ENCODE assay signal across 21 cellular contexts in the genomic region with DNA sequence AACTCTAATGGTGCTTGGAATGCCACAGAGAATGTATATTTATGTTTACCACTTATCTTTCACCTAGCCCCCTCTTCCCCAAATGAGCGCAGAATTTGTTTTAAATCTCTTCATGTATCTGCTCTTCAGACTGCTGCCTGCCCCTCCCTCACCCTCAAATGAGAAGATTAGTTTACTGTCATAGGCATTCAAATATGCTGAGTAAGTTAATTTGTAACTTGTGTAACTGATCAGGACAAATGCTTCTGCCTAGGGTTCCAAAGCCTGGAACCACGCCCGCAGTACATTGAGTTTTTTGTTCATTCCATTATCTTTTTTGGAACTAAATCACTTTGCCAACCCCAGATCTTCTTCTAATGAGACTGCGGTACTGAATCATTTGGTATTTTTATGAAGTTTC.
A peak's percentile ranks its signal among the peaks of the same experiment; 100 is the strongest.
DNase-seq lines count a peak whose midpoint lies in the region; ATAC-seq, FAIRE-seq and TF ChIP-seq lines count a peak whose summit lies in the region.
"Had no signal": no experiment of that assay in that cellular context is flagged by ENCODE, and none has a peak within 500 bp of the region (broad histone marks: within the 10 kb centered on the region; RNA-seq: fewer than 3 reads in every experiment).

No MANE protein-coding gene starts in this region.

- H3K27me3 ChIP-seq in H1 (replicated peaks in 1 of 4; ENCODE audit: control insufficient read depth in 3 of 4, extremely low read depth in 1 of 4, insufficient read depth in 3 of 4, low read length in 3 of 4) = no peaks in the 10 kb centered on the region

- no peak overlapping the region for H2BK120ac ChIP-seq in H1 (replicated peaks; ENCODE audit: low read depth, low read length)

- H3K56ac ChIP-seq in H1 (replicated peaks; ENCODE audit: insufficient read length, low read depth, low read length) = no peak overlapping the region

- H3K79me2 ChIP-seq in H1 (ENCODE audit: control insufficient read depth in 1 of 2, insufficient read depth in 2 of 2, low read length in 2 of 2) = no peaks in the 10 kb centered on the region

- no peak overlapping the region for H4K8ac ChIP-seq in H1 (ENCODE audit: extremely low read depth, insufficient read depth, low read length)

- DNase-seq in A549 (ENCODE audit: low read depth in 1 of 2, low spot score in 1 of 2) = no peak
- DNase-seq in SK-N-MC (ENCODE audit: low read depth, low spot score) = no peak
- no peak for DNase-seq in H1 (ENCODE audit: low read depth in 1 of 2, low spot score in 2 of 2)
- no peak for DNase-seq in type B pancreatic cell (ENCODE audit: extremely low spot score, unreplicated experiment)
- DNase-seq: 8988T; C1 segment of cervical spinal cord; Calu3; CD4-positive, alpha-beta memory T cell; COR-L47; DMS53; DMS79 treated with DMSO at 0.1 percent for 48 hours; GF-D8; HFFc6 had no signal

- H3K27ac ChIP-seq in A549 (no peak overlapping the region), SK-N-MC (no peak overlapping the region), H1 (ENCODE audit: low read depth, low read length) (no peak overlapping the region)

- H3K14ac ChIP-seq in H1 (ENCODE audit: insufficient read length) = no peak overlapping the region

- TF ChIP-seq POLR2A in A549 (IDR thresholded peaks at IDR 0.05; ENCODE audit: low read length) (no peak), H1 (IDR thresholded peaks at IDR 0.05; ENCODE audit: control extremely low read depth in 1 of 2, low read depth in 2 of 2, low read length in 2 of 2) (no peak)

- CTCF ChIA-PET in A549 (lab: Yijun Ruan, JAX) = no interaction called here
- CTCF ChIA-PET in H1 (lab: Charles Lee; ENCODE audit: partially characterized antibody) = interaction anchor here (0.9 to 2.2 kb wide), 3 partner anchors 10 to 71 kb away, joined by 3 to 5 read pairs (median 3); no protein-coding TSS in a partner anchor

- FAIRE-seq in A549 (lab: Jason Lieb, UNC) = no peak
- no peak for FAIRE-seq in H1 (lab: Jason Lieb, UNC)
- FAIRE-seq: GM12891, GM18507, H54 had no signal

- H2BK20ac ChIP-seq in H1 (ENCODE audit: low read length) = no peak overlapping the region

- no peak overlapping the region for H2AK5ac ChIP-seq in H1 (ENCODE audit: low read depth, low read length)

- no peak overlapping the region for H2BK12ac ChIP-seq in H1 (ENCODE audit: low read depth, low read length)

- H3K79me1 ChIP-seq in H1 (ENCODE audit: low read depth, low read length) = no peaks in the 10 kb centered on the region

- H3K9ac ChIP-seq in SK-N-MC (ENCODE audit: insufficient read length) (no peak overlapping the region), H1 (replicated peaks in 1 of 4; ENCODE audit: extremely low read depth in 1 of 4, low read depth in 3 of 4, low read length in 3 of 4) (no peak overlapping the region)

- TF ChIP-seq CTCF in A549 (IDR thresholded peaks at IDR 0.05) = no peak
- TF ChIP-seq CTCF in H1 (IDR thresholded peaks at IDR 0.05; ENCODE audit: control extremely low read depth in 1 of 3, insufficient read depth in 1 of 3, low read depth in 1 of 3, low read length in 3 of 3) = no peak
- no peak for TF ChIP-seq CTCF in type B pancreatic cell (conservative IDR thresholded peaks at IDR 0.05)

- no peak overlapping the region for H4K91ac ChIP-seq in H1 (replicated peaks; ENCODE audit: insufficient read length, low read length)

- no peaks in the 10 kb centered on the region for H3K4me1 Mint-ChIP-seq in type B pancreatic cell (ENCODE audit: unreplicated experiment)
- H3K4me1 Mint-ChIP-seq: CD4-positive, alpha-beta memory T cell; GM23338 had no signal

- no peaks in the 10 kb centered on the region for H3K4me1 ChIP-seq in A549
- H3K4me1 ChIP-seq in H1 (replicated peaks in 1 of 4; ENCODE audit: control insufficient read depth in 3 of 4, insufficient read depth in 4 of 4, low read length in 3 of 4) = no peaks in the 10 kb centered on the region
- H3K4me1 ChIP-seq: HAP-1 had no signal

- no peaks in the 10 kb centered on the region for H3K23me2 ChIP-seq in H1 (ENCODE audit: low read depth, low read length)

- H3K4me2 ChIP-seq in A549 (no peak overlapping the region), H1 (ENCODE audit: insufficient read depth in 1 of 2, low read depth in 2 of 2, low read length in 2 of 2) (no peak overlapping the region)
- H3K4me2 ChIP-seq: GM23338 had no signal

- H3K36me3 Mint-ChIP-seq in type B pancreatic cell = no peaks in the 10 kb centered on the region
- H3K36me3 Mint-ChIP-seq: CD4-positive, alpha-beta memory T cell had no signal

- H3K36me3 ChIP-seq in SK-N-MC (ENCODE audit: insufficient read depth, low read length) (no peaks in the 10 kb centered on the region), H1 (ENCODE audit: control insufficient read depth in 2 of 4, insufficient read depth in 4 of 4, low read length in 3 of 4) (no peaks in the 10 kb centered on the region)
- H3K36me3 ChIP-seq: HAP-1 had no signal

- TF ChIP-seq RAD21 in A549 (conservative IDR thresholded peaks at IDR 0.05 in 1 of 2, IDR thresholded peaks at IDR 0.05 in 1 of 2) = no peak
- TF ChIP-seq RAD21 in H1 (IDR thresholded peaks at IDR 0.05 in 1 of 2, conservative IDR thresholded peaks at IDR 0.05 in 1 of 2; ENCODE audit: low read depth in 2 of 2, low read length in 2 of 2) = no peak

- H4K5ac ChIP-seq in H1 (ENCODE audit: insufficient read length, low read depth, low read length) = no peak overlapping the region

- ATAC-seq in A549 (no peak), HG03045 (IDR thresholded peaks at IDR 0.05; ENCODE audit: unreplicated experiment) (no peak), SK-N-SH treated with all-trans-retinoic acid at 6 μM for 48 hours (no peak), HG02840 (IDR thresholded peaks at IDR 0.05; ENCODE audit: low FRiP score, unreplicated experiment) (no peak)
- ATAC-seq: GM23338 had no signal

- WGBS in A549 (ENCODE audit: missing lambda C conversion rate) = 78% methylated on average over 4 of the region's 4 CpGs
- 91% methylated on average over 4 of the region's 4 CpGs; no CpG with 5 or more reads in 1 of the 2 experiments for WGBS in H1 (ENCODE audit: extremely low coverage in 1 of 2, insufficient coverage in 1 of 2, insufficient read length in 1 of 2, insufficient replicate concordance in 2 of 2, low coverage in 1 of 2, low lambda C conversion rate in 2 of 2, missing lambda C conversion rate in 1 of 2), 2 experiments

- peak overlapping the region; percentile 5 for H3K4me3 Mint-ChIP-seq in type B pancreatic cell
- H3K4me3 Mint-ChIP-seq: CD4-positive, alpha-beta memory T cell; GM23338; HFFc6 had no signal

- no peaks in the 10 kb centered on the region for H3K27me3 Mint-ChIP-seq in type B pancreatic cell

- TF ChIP-seq EP300 in A549 (IDR thresholded peaks at IDR 0.05) (no peak), H1 (IDR thresholded peaks at IDR 0.05; ENCODE audit: borderline replicate concordance in 1 of 2, low read depth in 2 of 2, low read length in 2 of 2) (no peak)

- H3K4me3 ChIP-seq in A549 = no peak overlapping the region
- H3K4me3 ChIP-seq in SK-N-MC = peak overlapping the region; percentile 28; the same call in 1 of the 2 replicates
- H3K4me3 ChIP-seq in H1 (ENCODE audit: extremely low read depth in 1 of 4, insufficient read depth in 2 of 4, low read depth in 3 of 4, low read length in 4 of 4) = no peak overlapping the region
- H3K4me3 ChIP-seq: GM23338, HAP-1 had no signal

- no peaks in the 10 kb centered on the region for H3K9me3 ChIP-seq in A549
- no peaks in the 10 kb centered on the region for H3K9me3 ChIP-seq in SK-N-MC (ENCODE audit: low read depth, low read length)
- H3K9me3 ChIP-seq in H1 (ENCODE audit: insufficient read depth in 2 of 2, low read depth in 1 of 2, low read length in 1 of 2) = peaks cover 6 to 8% of the 10 kb centered on the region in 2 experiments; a peak in 2 of 4 replicates
- H3K9me3 ChIP-seq: HAP-1 had no signal

- H2AFZ ChIP-seq in H1 (ENCODE audit: low read length) = no peak overlapping the region
- H2AFZ ChIP-seq: GM23338 had no signal

- POLR2A ChIA-PET in A549 (lab: Yijun Ruan, JAX) (no interaction called here), H1 (lab: Charles Lee; ENCODE audit: partially characterized antibody) (no interaction called here)

- peak overlapping the region; percentile 45 for H3K27ac Mint-ChIP-seq in type B pancreatic cell
- H3K27ac Mint-ChIP-seq: CD4-positive, alpha-beta memory T cell; GM23338; HFFc6 had no signal

- no peak overlapping the region for H2BK15ac ChIP-seq in H1 (ENCODE audit: low read length)

- H3K9me3 Mint-ChIP-seq in type B pancreatic cell = peaks cover 4% of the 10 kb centered on the region

- no peak overlapping the region for H3K4ac ChIP-seq in H1 (replicated peaks; ENCODE audit: insufficient read length, low read depth, low read length)

- H4K20me1 ChIP-seq in H1 (replicated peaks in 1 of 2; ENCODE audit: control insufficient read depth in 1 of 2, insufficient read depth in 2 of 2, low read length in 2 of 2) = peaks cover 0 to 1% of the 10 kb centered on the region in 2 experiments

- H3K18ac ChIP-seq in H1 (ENCODE audit: extremely low read depth, low read length) = no peak overlapping the region

- H2BK5ac ChIP-seq in H1 (ENCODE audit: low read depth, low read length) = no peak overlapping the region

- no peak overlapping the region for H3K23ac ChIP-seq in H1 (ENCODE audit: insufficient read length)

TF ChIP-seq in A549, 52 proteins besides CTCF, POLR2A, EP300 and RAD21 (continues in another document):
- TF ChIP-seq NPAS2 (CRISPR knock-in tag; IDR thresholded peaks at IDR 0.05; ENCODE audit: borderline replicate concordance) = no peak

TF ChIP-seq in H1, 55 proteins besides CTCF, POLR2A, EP300 and RAD21:
- TF ChIP-seq MAFK (IDR thresholded peaks at IDR 0.05; ENCODE audit: low read depth, low read length) (peak; percentile 19; the same call in 1 of the 2 replicates), CHD1 (IDR thresholded peaks at IDR 0.05; ENCODE audit: low read depth, low read length) (no peak)

TF ChIP-seq in SK-N-SH treated with all-trans-retinoic acid at 6 μM for 48 hours, 23 proteins besides CTCF, POLR2A, EP300 and RAD21:
- TF ChIP-seq ZNF70 (CRISPR knock-in tag; IDR thresholded peaks at IDR 0.05) = no peak
- TF ChIP-seq ZFP3 (CRISPR knock-in tag; IDR thresholded peaks at IDR 0.05) = no peak
